In the genomic region with DNA sequence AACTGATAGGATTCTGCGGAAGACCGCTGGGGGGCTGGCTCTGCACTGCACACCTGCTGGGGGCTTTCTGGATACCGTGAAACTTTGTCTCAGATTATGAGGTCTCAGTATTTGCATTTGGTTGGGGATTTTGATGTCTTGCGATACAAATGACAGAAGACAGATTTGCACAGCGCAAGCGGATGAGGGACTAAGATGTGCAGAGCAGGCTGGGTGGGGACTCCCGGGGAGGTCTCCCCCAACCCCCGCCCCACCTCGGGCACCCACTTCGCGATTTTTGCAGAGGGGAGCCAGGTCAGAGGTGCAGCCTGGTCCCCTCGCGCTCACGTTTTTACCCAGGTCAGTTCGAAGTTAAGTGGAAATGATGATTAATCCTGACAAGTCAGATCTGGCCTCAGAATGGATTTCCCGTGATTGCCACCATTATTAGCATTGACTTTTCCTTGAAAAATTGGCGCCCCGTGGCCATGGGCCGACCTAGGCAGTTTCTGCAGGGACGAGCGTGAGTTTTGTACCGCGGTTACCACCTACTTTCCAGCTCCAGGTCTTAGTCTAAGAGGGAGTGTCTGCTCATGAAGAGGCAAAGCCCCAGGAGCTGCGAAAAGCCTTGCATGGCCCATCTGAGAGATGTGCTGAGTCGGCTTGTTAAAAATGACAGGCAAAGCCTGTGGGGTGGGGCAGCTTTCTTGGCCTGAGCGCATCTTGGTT, we compare ENCODE assay signal across 10 cellular contexts. TPM values are rescaled to one million over a fixed set of nuclear protein-coding genes. Genes with fewer than 3 reads are reported as not detected.
DNase-seq lines count a peak whose midpoint lies in the region; ATAC-seq, FAIRE-seq and TF ChIP-seq lines count a peak whose summit lies in the region.
"Had no signal": no experiment of that assay in that cellular context is flagged by ENCODE, and none has a peak within 500 bp of the region (broad histone marks: within the 10 kb centered on the region; RNA-seq: fewer than 3 reads in every experiment).

No MANE protein-coding gene starts in this region.

- H4K20me1 ChIP-seq in astrocyte (ENCODE audit: insufficient read depth, low read length): no peaks in the 10 kb centered on the region

- no peaks in the 10 kb centered on the region for H3K79me2 ChIP-seq in astrocyte (ENCODE audit: insufficient read depth, low read length)

- CTCF ChIA-PET in Calu3 (lab: Charles Lee): no interaction called here

- no peak overlapping the region for H3K27ac ChIP-seq in astrocyte (ENCODE audit: low read depth, low read length)

- no peaks in the 10 kb centered on the region for H3K9me3 ChIP-seq in astrocyte (ENCODE audit: insufficient read depth, low read depth, low read length)

- BruUV-seq in Calu3 (replicated peaks; lab: Mats Ljungman, UMichigan): no TSS peak

- no peak overlapping the region for H3K27ac Mint-ChIP-seq in Calu3 (ENCODE audit: unreplicated experiment)
- H3K27ac Mint-ChIP-seq in astrocyte (ENCODE audit: unreplicated experiment): no peak overlapping the region
- no peak overlapping the region for H3K27ac Mint-ChIP-seq in natural killer cell treated with Interleukin-12 subunit alpha and Interleukin-12 subunit beta and Interleukin-15 and Interleukin-18, amount 100 ng/mL, for 72 hours

- intact Hi-C loops in Calu3 (cut with micrococcal nuclease; ENCODE audit: unreplicated experiment): no loop called here

- DNase-seq in Calu3 (no peak), astrocyte (ENCODE audit: low read depth) (no peak), NCI-H1436 treated with DMSO at 0.1 percent for 48 hours (lab: John Stamatoyannopoulos, UW) (no peak), NCI-H2081 (lab: John Stamatoyannopoulos, UW) (no peak), kidney tubule cell (ENCODE audit: low spot score) (no peak)
- no peak for DNase-seq in natural killer cell treated with Interleukin-12 subunit alpha and Interleukin-12 subunit beta and Interleukin-15 and Interleukin-18, amount 100 ng/mL, for 72 hours (ENCODE audit: low spot score)
- DNase-seq: left ventricle myocardium superior, NCI-H2107 had no signal

- ATAC-seq in HG02610 (IDR thresholded peaks at IDR 0.05; ENCODE audit: unreplicated experiment): peak; percentile 30
- ATAC-seq in natural killer cell treated with Interleukin-12 subunit alpha and Interleukin-12 subunit beta and Interleukin-15 and Interleukin-18, amount 100 ng/mL, for 72 hours: no peak
- no peak for ATAC-seq in GM21786 (IDR thresholded peaks at IDR 0.05; ENCODE audit: unreplicated experiment)

- H3K27me3 Mint-ChIP-seq in Calu3 (ENCODE audit: unreplicated experiment) (peaks cover 21% of the 10 kb centered on the region), astrocyte (ENCODE audit: low read depth, unreplicated experiment) (peaks cover 40% of the 10 kb centered on the region)
- peaks cover 43 to 64% of the 10 kb centered on the region in 2 donors for H3K27me3 Mint-ChIP-seq in natural killer cell treated with Interleukin-12 subunit alpha and Interleukin-12 subunit beta and Interleukin-15 and Interleukin-18, amount 100 ng/mL, for 72 hours

- H3K27me3 ChIP-seq in astrocyte (ENCODE audit: insufficient read depth, low read length): peaks cover 52% of the 10 kb centered on the region

- no peak for FAIRE-seq in astrocyte (lab: Jason Lieb, UNC)

- H2AFZ ChIP-seq in astrocyte (ENCODE audit: low read depth, low read length): no peak overlapping the region

- no peak for TF ChIP-seq CTCF in Calu3 (IDR thresholded peaks at IDR 0.05; ENCODE audit: unreplicated experiment)
- TF ChIP-seq CTCF in astrocyte (IDR thresholded peaks at IDR 0.05; ENCODE audit: insufficient read depth, low read depth, low read length): no peak

- H3K36me3 Mint-ChIP-seq in Calu3 (ENCODE audit: insufficient read depth, unreplicated experiment): peaks cover 6% of the 10 kb centered on the region
- H3K36me3 Mint-ChIP-seq in astrocyte (ENCODE audit: low read depth, unreplicated experiment): peaks cover under 1% of the 10 kb centered on the region
- H3K36me3 Mint-ChIP-seq in natural killer cell treated with Interleukin-12 subunit alpha and Interleukin-12 subunit beta and Interleukin-15 and Interleukin-18, amount 100 ng/mL, for 72 hours: no peaks in the 10 kb centered on the region

- H3K4me2 ChIP-seq in astrocyte (ENCODE audit: low read length): peak overlapping the region; percentile 86

- H3K9me3 Mint-ChIP-seq in Calu3 (ENCODE audit: low read depth, unreplicated experiment): no peaks in the 10 kb centered on the region
- peaks cover 1% of the 10 kb centered on the region for H3K9me3 Mint-ChIP-seq in astrocyte (ENCODE audit: unreplicated experiment)
- H3K9me3 Mint-ChIP-seq in natural killer cell treated with Interleukin-12 subunit alpha and Interleukin-12 subunit beta and Interleukin-15 and Interleukin-18, amount 100 ng/mL, for 72 hours: no peaks in the 10 kb centered on the region

- H3K4me3 ChIP-seq in astrocyte (ENCODE audit: insufficient read depth, low read depth, low read length): no peak overlapping the region

- H3K4me1 Mint-ChIP-seq in Calu3 (ENCODE audit: low read depth, unreplicated experiment): peaks cover 9% of the 10 kb centered on the region
- peaks cover 16% of the 10 kb centered on the region for H3K4me1 Mint-ChIP-seq in astrocyte (ENCODE audit: low read depth, unreplicated experiment)
- H3K4me1 Mint-ChIP-seq in natural killer cell treated with Interleukin-12 subunit alpha and Interleukin-12 subunit beta and Interleukin-15 and Interleukin-18, amount 100 ng/mL, for 72 hours (ENCODE audit: low read depth in 2 of 2): peaks cover 16 to 18% of the 10 kb centered on the region in 2 donors

- no peak overlapping the region for H3K9ac ChIP-seq in astrocyte (ENCODE audit: low read length)

- no peaks in the 10 kb centered on the region for H3K36me3 ChIP-seq in astrocyte (ENCODE audit: insufficient read depth, low read length)

- peaks cover 19% of the 10 kb centered on the region for H3K4me1 ChIP-seq in astrocyte (ENCODE audit: insufficient read depth, low read length)

- H3K4me3 Mint-ChIP-seq in Calu3 (ENCODE audit: low read depth, unreplicated experiment) (peak overlapping the region; percentile 60), astrocyte (ENCODE audit: unreplicated experiment) (peak overlapping the region; percentile 41)
- H3K4me3 Mint-ChIP-seq in natural killer cell treated with Interleukin-12 subunit alpha and Interleukin-12 subunit beta and Interleukin-15 and Interleukin-18, amount 100 ng/mL, for 72 hours: peak overlapping the region; percentile 63

RNA-seq across cellular contexts. Expression of gene GJB2, which starts 1.3 kb away (rescaled TPM):
- total RNA-seq in Calu3 (2022) (3.9 and 4.6 TPM in 2 replicates), astrocyte (4.6 and 23.2 TPM in 2 replicates)
- total RNA-seq in natural killer cell treated with Interleukin-12 subunit alpha and Interleukin-12 subunit beta and Interleukin-15 and Interleukin-18, amount 100 ng/mL, for 72 hours: 1 to 10 TPM in 1 of 2 donors, under 1 TPM in 1; 0.17 to 6.0 TPM

RNA-seq across cellular contexts. Expression of gene GJA3, which starts 33.2 kb away (rescaled TPM):
- 3.9 and 4.3 TPM in 2 replicates for total RNA-seq in Calu3 (2022)
- total RNA-seq in astrocyte: 0.59 and 0.72 TPM in 2 replicates
- total RNA-seq in natural killer cell treated with Interleukin-12 subunit alpha and Interleukin-12 subunit beta and Interleukin-15 and Interleukin-18, amount 100 ng/mL, for 72 hours: under 1 TPM; 0.05 to 0.33 TPM

RNA-seq across cellular contexts. Expression of gene GJB6, which starts 38.0 kb away (rescaled TPM):
- 0.24 TPM in 1 of 2 replicates, not detected in the other for total RNA-seq in Calu3 (2022)
- total RNA-seq in astrocyte: not detected in 2 replicates
- total RNA-seq in natural killer cell treated with Interleukin-12 subunit alpha and Interleukin-12 subunit beta and Interleukin-15 and Interleukin-18, amount 100 ng/mL, for 72 hours: 1 to 10 TPM in 1 of 2 donors, under 1 TPM in 1; 0.62 to 3.2 TPM
- total RNA-seq: left ventricle myocardium superior had no signal
